In the genomic region with DNA sequence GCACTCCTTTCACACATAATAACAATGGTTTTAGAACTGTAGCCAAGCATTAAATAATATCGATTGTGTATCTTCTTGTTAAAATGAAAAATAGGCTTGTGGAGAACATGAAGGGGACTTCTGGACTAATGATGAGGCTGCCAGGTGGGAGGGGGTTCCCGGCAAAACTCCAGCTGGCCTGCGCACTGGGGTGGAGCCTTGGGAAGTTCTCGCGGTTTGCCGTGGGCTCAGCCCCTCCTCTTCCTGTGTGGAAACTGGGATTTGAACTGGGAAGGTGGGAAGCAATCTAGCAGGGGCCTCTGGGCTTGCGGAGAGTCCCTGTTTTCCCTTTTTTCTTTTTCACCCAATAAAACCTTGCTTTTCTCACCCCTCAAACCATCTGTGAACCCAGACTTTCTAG, we compare ENCODE assay signal across 30 cellular contexts.
A peak's percentile ranks its signal among the peaks of the same experiment; 100 is the strongest.
DNase-seq lines count a peak whose midpoint lies in the region; ATAC-seq, FAIRE-seq and TF ChIP-seq lines count a peak whose summit lies in the region.
"Had no signal": no experiment of that assay in that cellular context is flagged by ENCODE, and none has a peak within 500 bp of the region (broad histone marks: within the 10 kb centered on the region; RNA-seq: fewer than 3 reads in every experiment).

No MANE protein-coding gene starts in this region.

- no peaks in the 10 kb centered on the region for H4K20me1 ChIP-seq in GM23338 (replicated peaks; ENCODE audit: insufficient read depth)

- in situ Hi-C loops in astrocyte of the spinal cord (cut with HindIII; ENCODE audit: low sequenced_read_pairs): no loop called here

- H3K27ac Mint-ChIP-seq in GM23338 (no peak overlapping the region), chondrocyte (ENCODE audit: unreplicated experiment) (no peak overlapping the region)
- H3K27ac Mint-ChIP-seq: CD14-positive monocyte; CD8-positive, alpha-beta memory T cell; T-cell had no signal

- FAIRE-seq in GM12892 (lab: Jason Lieb, UNC): no peak
- FAIRE-seq: GM12891, GM19239 had no signal

- H3K27me3 Mint-ChIP-seq in GM23338 (ENCODE audit: insufficient read depth, low read depth, poor library complexity): peaks cover 2% of the 10 kb centered on the region
- peaks cover 2% of the 10 kb centered on the region for H3K27me3 Mint-ChIP-seq in chondrocyte (ENCODE audit: low read depth)
- H3K27me3 Mint-ChIP-seq: T-cell had no signal

- DNase-seq in GM23338 (ENCODE audit: low spot score) (no peak), HuH-7 (ENCODE audit: low spot score) (peak; percentile 8), astrocyte of the spinal cord (ENCODE audit: low read depth, low spot score) (no peak), testis (peak; percentile 42), chondrocyte (ENCODE audit: low spot score) (no peak), GM12892 (ENCODE audit: insufficient read length) (no peak)
- DNase-seq: BE2C; CD8-positive, alpha-beta memory T cell; DMS 273 treated with DMSO at 0.1 percent for 48 hours; DMS79; GF-D8; GM23248; HCEC 1CT; Kasumi-1; NCI-H1092 treated with DMSO at 0.1 percent for 48 hours; NCI-H1436; NCI-H187; NCI-H2081 treated with DMSO at 0.1 percent for 48 hours; NCI-H2171; NCI-H345; NCI-H524 treated with DMSO at 0.1 percent for 48 hours; NCI-H774; PC-9; SHP77; T-cell had no signal

- no peaks in the 10 kb centered on the region for H3K9me3 ChIP-seq in testis
- H3K9me3 ChIP-seq: BE2C had no signal

- TF ChIP-seq CTCF in GM23338 (conservative IDR thresholded peaks at IDR 0.05; ENCODE audit: low read depth in 2 of 2): no peak
- no peak for TF ChIP-seq CTCF in astrocyte of the spinal cord (IDR thresholded peaks at IDR 0.05; ENCODE audit: low read depth, low read length)
- TF ChIP-seq CTCF in testis (IDR thresholded peaks at IDR 0.05): no peak
- TF ChIP-seq CTCF in chondrocyte (IDR thresholded peaks at IDR 0.05): no peak

- no peak for ATAC-seq in GM23338
- ATAC-seq in GM18498 (IDR thresholded peaks at IDR 0.05; ENCODE audit: unreplicated experiment): no peak
- ATAC-seq: T-cell had no signal

- H3K4me3 ChIP-seq in GM23338: no peak overlapping the region
- peak overlapping the region; percentile 2 for H3K4me3 ChIP-seq in astrocyte of the spinal cord (ENCODE audit: low read depth, low read length)
- H3K4me3 ChIP-seq in testis: peak overlapping the region in 1 of 2 donors; percentile 27
- H3K4me3 ChIP-seq: GM23248, PC-9 had no signal

- H3K27ac ChIP-seq in GM23338 (ENCODE audit: low read depth) (no peak overlapping the region), testis (no peak overlapping the region)
- H3K27ac ChIP-seq: GM23248, PC-9, RWPE1 had no signal

- intact Hi-C loops in testis (cut with DNase I; ENCODE audit: low total_unique reads): no loop called here

- no peaks in the 10 kb centered on the region for H3K9me3 Mint-ChIP-seq in GM23338
- no peaks in the 10 kb centered on the region for H3K9me3 Mint-ChIP-seq in chondrocyte (ENCODE audit: low read depth)
- H3K9me3 Mint-ChIP-seq: T-cell had no signal

- H3K4me1 ChIP-seq in GM23338 (ENCODE audit: insufficient read depth) (no peaks in the 10 kb centered on the region), testis (no peaks in the 10 kb centered on the region)
- H3K4me1 ChIP-seq: BE2C had no signal

- H2AFZ ChIP-seq in GM23338: peak overlapping the region; percentile 83
- H2AFZ ChIP-seq: GM23248, PC-9 had no signal

- TF ChIP-seq POLR2A in testis (IDR thresholded peaks at IDR 0.05): no peak
- no peak for TF ChIP-seq POLR2A in GM12892 (IDR thresholded peaks at IDR 0.05; ENCODE audit: low read depth, low read length)

- peaks cover 4% of the 10 kb centered on the region; the same call in 1 of the 2 replicates for H3K9me2 ChIP-seq in GM23338 (ENCODE audit: insufficient read depth)

- H3K79me2 ChIP-seq in GM23338 (replicated peaks; ENCODE audit: insufficient read depth): no peaks in the 10 kb centered on the region

- H3K27me3 ChIP-seq in GM23338 (ENCODE audit: insufficient read depth) (no peaks in the 10 kb centered on the region), testis (no peaks in the 10 kb centered on the region)
- H3K27me3 ChIP-seq: BE2C had no signal

- H3K4me1 Mint-ChIP-seq in GM23338: no peaks in the 10 kb centered on the region
- H3K4me1 Mint-ChIP-seq in chondrocyte (ENCODE audit: low read depth): no peaks in the 10 kb centered on the region
- H3K4me1 Mint-ChIP-seq: CD14-positive monocyte; CD8-positive, alpha-beta memory T cell; T-cell had no signal

- no peaks in the 10 kb centered on the region for H3K36me3 ChIP-seq in GM23338 (ENCODE audit: insufficient read depth)
- H3K36me3 ChIP-seq in testis (ENCODE audit: low read depth, missing control alignments): no peaks in the 10 kb centered on the region
- H3K36me3 ChIP-seq: BE2C had no signal

- H3K36me3 Mint-ChIP-seq in GM23338 (ENCODE audit: low read depth): no peaks in the 10 kb centered on the region
- H3K36me3 Mint-ChIP-seq in chondrocyte (ENCODE audit: low read depth): no peaks in the 10 kb centered on the region
- H3K36me3 Mint-ChIP-seq: CD14-positive monocyte; CD8-positive, alpha-beta memory T cell; T-cell had no signal

- H3F3A ChIP-seq in GM23338 (replicated peaks; ENCODE audit: low read depth): no peaks in the 10 kb centered on the region

- H3K4me3 Mint-ChIP-seq in GM23338: no peak overlapping the region
- H3K4me3 Mint-ChIP-seq in chondrocyte (ENCODE audit: unreplicated experiment): no peak overlapping the region
- H3K4me3 Mint-ChIP-seq: CD14-positive monocyte; CD8-positive, alpha-beta memory T cell; T-cell had no signal

- no peak overlapping the region for H3K4me2 ChIP-seq in GM23338
- H3K4me2 ChIP-seq: PC-9 had no signal

- 58 to 71% methylated on average over 7 of the region's 7 CpGs for WGBS in testis, 2 donors

TF ChIP-seq in GM23338, 12 proteins besides CTCF, POLR2A, EP300 and RAD21:
- TF ChIP-seq JUNB (IDR thresholded peaks at IDR 0.05; ENCODE audit: unreplicated experiment) (no peak), ZNF114 (CRISPR knock-in tag; IDR thresholded peaks at IDR 0.05) (no peak)
- TF ChIP-seq, protein P1, sequence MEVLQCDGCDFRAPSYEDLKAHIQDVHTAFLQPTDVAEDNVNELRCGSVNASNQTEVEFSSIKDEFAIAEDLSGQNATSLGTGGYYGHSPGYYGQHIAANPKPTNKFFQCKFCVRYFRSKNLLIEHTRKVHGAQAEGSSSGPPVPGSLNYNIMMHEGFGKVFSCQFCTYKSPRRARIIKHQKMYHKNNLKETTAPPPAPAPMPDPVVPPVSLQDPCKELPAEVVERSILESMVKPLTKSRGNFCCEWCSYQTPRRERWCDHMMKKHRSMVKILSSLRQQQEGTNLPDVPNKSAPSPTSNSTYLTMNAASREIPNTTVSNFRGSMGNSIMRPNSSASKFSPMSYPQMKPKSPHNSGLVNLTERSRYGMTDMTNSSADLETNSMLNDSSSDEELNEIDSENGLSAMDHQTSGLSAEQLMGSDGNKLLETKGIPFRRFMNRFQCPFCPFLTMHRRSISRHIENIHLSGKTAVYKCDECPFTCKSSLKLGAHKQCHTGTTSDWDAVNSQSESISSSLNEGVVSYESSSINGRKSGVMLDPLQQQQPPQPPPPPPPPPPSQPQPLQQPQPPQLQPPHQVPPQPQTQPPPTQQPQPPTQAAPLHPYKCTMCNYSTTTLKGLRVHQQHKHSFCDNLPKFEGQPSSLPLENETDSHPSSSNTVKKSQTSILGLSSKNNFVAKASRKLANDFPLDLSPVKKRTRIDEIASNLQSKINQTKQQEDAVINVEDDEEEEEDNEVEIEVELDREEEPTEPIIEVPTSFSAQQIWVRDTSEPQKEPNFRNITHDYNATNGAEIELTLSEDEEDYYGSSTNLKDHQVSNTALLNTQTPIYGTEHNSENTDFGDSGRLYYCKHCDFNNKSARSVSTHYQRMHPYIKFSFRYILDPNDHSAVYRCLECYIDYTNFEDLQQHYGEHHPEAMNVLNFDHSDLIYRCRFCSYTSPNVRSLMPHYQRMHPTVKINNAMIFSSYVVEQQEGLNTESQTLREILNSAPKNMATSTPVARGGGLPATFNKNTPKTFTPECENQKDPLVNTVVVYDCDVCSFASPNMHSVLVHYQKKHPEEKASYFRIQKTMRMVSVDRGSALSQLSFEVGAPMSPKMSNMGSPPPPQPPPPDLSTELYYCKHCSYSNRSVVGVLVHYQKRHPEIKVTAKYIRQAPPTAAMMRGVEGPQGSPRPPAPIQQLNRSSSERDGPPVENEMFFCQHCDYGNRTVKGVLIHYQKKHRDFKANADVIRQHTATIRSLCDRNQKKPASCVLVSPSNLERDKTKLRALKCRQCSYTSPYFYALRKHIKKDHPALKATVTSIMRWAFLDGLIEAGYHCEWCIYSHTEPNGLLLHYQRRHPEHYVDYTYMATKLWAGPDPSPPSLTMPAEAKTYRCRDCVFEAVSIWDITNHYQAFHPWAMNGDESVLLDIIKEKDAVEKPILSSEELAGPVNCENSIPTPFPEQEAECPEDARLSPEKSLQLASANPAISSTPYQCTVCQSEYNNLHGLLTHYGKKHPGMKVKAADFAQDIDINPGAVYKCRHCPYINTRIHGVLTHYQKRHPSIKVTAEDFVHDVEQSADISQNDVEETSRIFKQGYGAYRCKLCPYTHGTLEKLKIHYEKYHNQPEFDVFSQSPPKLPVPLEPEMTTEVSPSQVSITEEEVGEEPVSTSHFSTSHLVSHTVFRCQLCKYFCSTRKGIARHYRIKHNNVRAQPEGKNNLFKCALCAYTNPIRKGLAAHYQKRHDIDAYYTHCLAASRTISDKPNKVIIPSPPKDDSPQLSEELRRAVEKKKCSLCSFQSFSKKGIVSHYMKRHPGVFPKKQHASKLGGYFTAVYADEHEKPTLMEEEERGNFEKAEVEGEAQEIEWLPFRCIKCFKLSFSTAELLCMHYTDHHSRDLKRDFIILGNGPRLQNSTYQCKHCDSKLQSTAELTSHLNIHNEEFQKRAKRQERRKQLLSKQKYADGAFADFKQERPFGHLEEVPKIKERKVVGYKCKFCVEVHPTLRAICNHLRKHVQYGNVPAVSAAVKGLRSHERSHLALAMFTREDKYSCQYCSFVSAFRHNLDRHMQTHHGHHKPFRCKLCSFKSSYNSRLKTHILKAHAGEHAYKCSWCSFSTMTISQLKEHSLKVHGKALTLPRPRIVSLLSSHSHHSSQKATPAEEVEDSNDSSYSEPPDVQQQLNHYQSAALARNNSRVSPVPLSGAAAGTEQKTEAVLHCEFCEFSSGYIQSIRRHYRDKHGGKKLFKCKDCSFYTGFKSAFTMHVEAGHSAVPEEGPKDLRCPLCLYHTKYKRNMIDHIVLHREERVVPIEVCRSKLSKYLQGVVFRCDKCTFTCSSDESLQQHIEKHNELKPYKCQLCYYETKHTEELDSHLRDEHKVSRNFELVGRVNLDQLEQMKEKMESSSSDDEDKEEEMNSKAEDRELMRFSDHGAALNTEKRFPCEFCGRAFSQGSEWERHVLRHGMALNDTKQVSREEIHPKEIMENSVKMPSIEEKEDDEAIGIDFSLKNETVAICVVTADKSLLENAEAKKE (CRISPR knock-in tag; IDR thresholded peaks at IDR 0.05): no peak

Comparison
In these comparisons a context has a peak if more than half of its experiments do, and no peak if none do; other contexts are left out.
1. DNase-seq: peak in HuH-7 (single experiment) and testis (single experiment); none in GM23338 (single experiment), astrocyte of the spinal cord (single experiment), chondrocyte (single experiment) and GM12892 (single experiment).